In the genomic region with DNA sequence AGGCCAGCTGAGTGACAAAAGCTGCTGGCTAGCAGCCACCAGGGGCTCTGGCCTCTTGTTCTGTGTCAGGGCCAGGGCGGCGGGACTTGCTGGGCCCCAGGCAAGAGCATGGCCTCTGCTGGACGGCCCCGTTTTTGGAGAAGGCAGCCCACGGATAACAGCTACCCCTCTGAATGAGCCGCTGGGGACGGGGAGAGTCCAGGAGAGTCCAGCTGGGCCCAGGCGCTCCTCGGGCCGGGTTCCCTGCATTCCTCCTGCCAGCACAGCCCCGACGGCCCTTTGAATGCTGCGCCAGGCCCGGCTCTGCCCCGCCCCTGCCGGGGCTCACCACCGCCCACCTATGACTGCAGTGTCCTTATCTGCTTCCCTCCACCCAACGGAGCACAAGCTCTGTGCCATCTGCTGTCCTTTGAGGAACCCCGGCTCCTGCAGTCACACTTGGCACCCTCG, we compare ENCODE assay signal across 1 cellular context.
TF ChIP-seq lines count a peak whose summit lies in the region.

No MANE protein-coding gene starts in this region.

TF ChIP-seq in endothelial cell of umbilical vein, 7 proteins besides CTCF, POLR2A, EP300 and RAD21:
- TF ChIP-seq JUN (IDR thresholded peaks at IDR 0.05; ENCODE audit: borderline replicate concordance, insufficient read depth, insufficient read length, low read depth) (no peak), GATA2 (IDR thresholded peaks at IDR 0.05; ENCODE audit: insufficient read depth, insufficient read length, low read depth, low read length) (no peak), MYC (IDR thresholded peaks at IDR 0.05; ENCODE audit: low read depth, low read length) (no peak), FOS (IDR thresholded peaks at IDR 0.05; ENCODE audit: borderline replicate concordance, insufficient read depth, low read length) (no peak), EZH2 (IDR thresholded peaks at IDR 0.05; ENCODE audit: borderline replicate concordance, low read depth, low read length, severe bottlenecking) (no peak), POLR2AphosphoS5 (IDR thresholded peaks at IDR 0.05; ENCODE audit: insufficient read depth, low read depth, low read length) (no peak)
- TF ChIP-seq, protein P1, sequence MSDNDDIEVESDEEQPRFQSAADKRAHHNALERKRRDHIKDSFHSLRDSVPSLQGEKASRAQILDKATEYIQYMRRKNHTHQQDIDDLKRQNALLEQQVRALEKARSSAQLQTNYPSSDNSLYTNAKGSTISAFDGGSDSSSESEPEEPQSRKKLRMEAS (IDR thresholded peaks at IDR 0.05; ENCODE audit: insufficient read depth, insufficient read length): no peak
TF ChIP-seq in endothelial cell of umbilical vein: peak in this region for 0.
